Comparison of ENCODE assay signal across 8 cellular contexts in genomic region chr19:49118565-49119410, GRCh38. TPM values are rescaled to one million over a fixed set of nuclear protein-coding genes. Genes with fewer than 3 reads are reported as not detected.
A peak's percentile ranks its signal among the peaks of the same experiment; 100 is the strongest.
DNase-seq lines count a peak whose midpoint lies in the region; ATAC-seq and FAIRE-seq lines count a peak whose summit lies in the region.

A gene with protein sequence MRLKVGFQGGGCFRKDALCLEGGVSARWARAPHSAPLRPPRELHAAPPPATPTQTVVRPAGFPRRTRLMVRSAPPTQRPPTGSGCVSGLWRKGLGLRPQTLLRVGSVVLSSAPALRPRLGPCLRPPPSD (minus strand): TSS chr19:49119143. CDS start chr19:49119022, 121 bp downstream.

- peaks cover 17% of the 10 kb centered on the region for H3K27me3 Mint-ChIP-seq in activated T-helper 1 cell treated with anti-CD3 and anti-CD28 coated beads, Interleukin-12 subunit alpha, Interleukin-12 subunit beta, Interleukin-2, Interleukin-4 antibody, amounts not matched to agents 30 ng/mL and 10 ng/mL and 1 ng/mL, durations not matched to agents 14 hours and 24 hours and 36 hours (ENCODE audit: insufficient read depth)
- H3K27me3 Mint-ChIP-seq in naive thymus-derived CD8-positive, alpha-beta T cell: peaks cover 0 to 7% (median 0%) of the 10 kb centered on the region in 5 donors
- peaks cover 13 to 21% of the 10 kb centered on the region in 2 donors for H3K27me3 Mint-ChIP-seq in stimulated activated naive B cell treated with anti-CD40 and anti-IgM and Interleukin-4, amounts not matched to agents 10 μg/mL and 1 μg/mL and 100 μg/mL, for 72 hours

- H3K4me3 Mint-ChIP-seq in activated T-helper 1 cell treated with anti-CD3 and anti-CD28 coated beads, Interleukin-12 subunit alpha, Interleukin-12 subunit beta, Interleukin-2, Interleukin-4 antibody, amounts not matched to agents 30 ng/mL and 10 ng/mL and 1 ng/mL, durations not matched to agents 14 hours and 24 hours and 36 hours: peak within 1 kb of the TSS; percentile 86
- H3K4me3 Mint-ChIP-seq in naive thymus-derived CD8-positive, alpha-beta T cell: peak within 1 kb of the TSS; percentile 78 to 94 (median 90)
- H3K4me3 Mint-ChIP-seq in stimulated activated naive B cell treated with anti-CD40 and anti-IgM and Interleukin-4, amounts not matched to agents 10 μg/mL and 1 μg/mL and 100 μg/mL, for 72 hours: peak within 1 kb of the TSS; percentile 87 to 92

- no peaks in the 10 kb centered on the region for H3K9me3 ChIP-seq in KOPT-K1 (ENCODE audit: insufficient read depth, low read length, poor library complexity, severe bottlenecking)

- peaks cover 34% of the 10 kb centered on the region for H3K4me1 Mint-ChIP-seq in activated T-helper 1 cell treated with anti-CD3 and anti-CD28 coated beads, Interleukin-12 subunit alpha, Interleukin-12 subunit beta, Interleukin-2, Interleukin-4 antibody, amounts not matched to agents 30 ng/mL and 10 ng/mL and 1 ng/mL, durations not matched to agents 14 hours and 24 hours and 36 hours (ENCODE audit: low read depth)
- H3K4me1 Mint-ChIP-seq in naive thymus-derived CD8-positive, alpha-beta T cell: peaks cover 17 to 42% (median 40%) of the 10 kb centered on the region in 4 donors
- peaks cover 34 to 53% of the 10 kb centered on the region in 2 donors for H3K4me1 Mint-ChIP-seq in stimulated activated naive B cell treated with anti-CD40 and anti-IgM and Interleukin-4, amounts not matched to agents 10 μg/mL and 1 μg/mL and 100 μg/mL, for 72 hours

- H3K9me3 Mint-ChIP-seq in activated T-helper 1 cell treated with anti-CD3 and anti-CD28 coated beads, Interleukin-12 subunit alpha, Interleukin-12 subunit beta, Interleukin-2, Interleukin-4 antibody, amounts not matched to agents 30 ng/mL and 10 ng/mL and 1 ng/mL, durations not matched to agents 14 hours and 24 hours and 36 hours: no peaks in the 10 kb centered on the region
- H3K9me3 Mint-ChIP-seq in naive thymus-derived CD8-positive, alpha-beta T cell: no peaks in the 10 kb centered on the region
- H3K9me3 Mint-ChIP-seq in stimulated activated naive B cell treated with anti-CD40 and anti-IgM and Interleukin-4, amounts not matched to agents 10 μg/mL and 1 μg/mL and 100 μg/mL, for 72 hours: no peaks in the 10 kb centered on the region

- intact Hi-C loops in activated T-helper 1 cell treated with anti-CD3 and anti-CD28 coated beads, Interleukin-12 subunit alpha, Interleukin-12 subunit beta, Interleukin-2, Interleukin-4 antibody, amounts not matched to agents 30 ng/mL and 10 ng/mL and 1 ng/mL, durations not matched to agents 14 hours and 24 hours and 36 hours (cut with micrococcal nuclease): loop anchor here (1.0 to 10.0 kb wide), 9 partner anchors 10 to 484 kb away; partner anchors contain the start of genes DBP, GYS1, PPP1R15A and PRR12

- DNase-seq in Daoy (ENCODE audit: low read depth) (peak; percentile 97), RCC 7860 (ENCODE audit: low spot score) (peak; percentile 82), fibroblast of gingiva (ENCODE audit: low read depth) (peak; percentile 92)
- DNase-seq in activated T-helper 1 cell treated with anti-CD3 and anti-CD28 coated beads, Interleukin-12 subunit alpha, Interleukin-12 subunit beta, Interleukin-2, Interleukin-4 antibody, amounts not matched to agents 30 ng/mL and 10 ng/mL and 1 ng/mL, durations not matched to agents 14 hours and 24 hours and 36 hours (ENCODE audit: low spot score): peak; percentile 94
- peak; percentile 91 to 98 (median 96) for DNase-seq in naive thymus-derived CD8-positive, alpha-beta T cell
- peak; percentile 95 for DNase-seq in stimulated activated naive B cell treated with anti-CD40 and anti-IgM and Interleukin-4, amounts not matched to agents 10 μg/mL and 1 μg/mL and 100 μg/mL, for 72 hours

- peak; percentile 71 for ATAC-seq in GM21825 (IDR thresholded peaks at IDR 0.05; ENCODE audit: unreplicated experiment)
- ATAC-seq in naive thymus-derived CD8-positive, alpha-beta T cell: peak; percentile 72 to 78
- peak; percentile 80 to 84 for ATAC-seq in stimulated activated naive B cell treated with anti-CD40 and anti-IgM and Interleukin-4, amounts not matched to agents 10 μg/mL and 1 μg/mL and 100 μg/mL, for 72 hours (replicated peaks)

- H3K27ac ChIP-seq in KOPT-K1 (ENCODE audit: low read depth, low read length, poor library complexity, severe bottlenecking): peak within 1 kb of the TSS; percentile 71

- POLR2A ChIA-PET in naive thymus-derived CD8-positive, alpha-beta T cell (lab: Charles Lee): interaction anchor here (0.8 to 3.7 kb wide), 4 partner anchors 9 to 126 kb away, joined by 4 to 23 read pairs (median 6); partner anchors contain the start of genes GYS1 and RUVBL2

- H3K36me3 ChIP-seq in KOPT-K1 (ENCODE audit: insufficient read depth, low read length): no peaks in the 10 kb centered on the region

- H3K27ac Mint-ChIP-seq in activated T-helper 1 cell treated with anti-CD3 and anti-CD28 coated beads, Interleukin-12 subunit alpha, Interleukin-12 subunit beta, Interleukin-2, Interleukin-4 antibody, amounts not matched to agents 30 ng/mL and 10 ng/mL and 1 ng/mL, durations not matched to agents 14 hours and 24 hours and 36 hours: peak within 1 kb of the TSS; percentile 85
- peak within 1 kb of the TSS; percentile 87 to 97 (median 94) for H3K27ac Mint-ChIP-seq in naive thymus-derived CD8-positive, alpha-beta T cell
- peak within 1 kb of the TSS; percentile 95 for H3K27ac Mint-ChIP-seq in stimulated activated naive B cell treated with anti-CD40 and anti-IgM and Interleukin-4, amounts not matched to agents 10 μg/mL and 1 μg/mL and 100 μg/mL, for 72 hours

- FAIRE-seq in RCC 7860 (lab: Jason Lieb, UNC): peak; percentile 29

- no peaks in the 10 kb centered on the region for H3K36me3 Mint-ChIP-seq in activated T-helper 1 cell treated with anti-CD3 and anti-CD28 coated beads, Interleukin-12 subunit alpha, Interleukin-12 subunit beta, Interleukin-2, Interleukin-4 antibody, amounts not matched to agents 30 ng/mL and 10 ng/mL and 1 ng/mL, durations not matched to agents 14 hours and 24 hours and 36 hours (ENCODE audit: low read depth)
- no peaks in the 10 kb centered on the region for H3K36me3 Mint-ChIP-seq in naive thymus-derived CD8-positive, alpha-beta T cell
- peaks cover 9 to 13% of the 10 kb centered on the region in 2 donors for H3K36me3 Mint-ChIP-seq in stimulated activated naive B cell treated with anti-CD40 and anti-IgM and Interleukin-4, amounts not matched to agents 10 μg/mL and 1 μg/mL and 100 μg/mL, for 72 hours

RNA-seq across cellular contexts. Expression of the gene that starts here (rescaled TPM):
- total RNA-seq in Daoy (2014; rRNA removed; shearing (Covaris generic)): 2.3 and 2.6 TPM in 2 replicates
- total RNA-seq in activated T-helper 1 cell treated with anti-CD3 and anti-CD28 coated beads, Interleukin-12 subunit alpha, Interleukin-12 subunit beta, Interleukin-2, Interleukin-4 antibody, amounts not matched to agents 30 ng/mL and 10 ng/mL and 1 ng/mL, durations not matched to agents 14 hours and 24 hours and 36 hours: 2.6 and 2.9 TPM in 2 replicates
- 1 to 10 TPM; 1.6 TPM for total RNA-seq in naive thymus-derived CD8-positive, alpha-beta T cell
- 1 to 10 TPM; 3.0 to 7.0 (median 5.7) TPM for polyA plus RNA-seq in naive thymus-derived CD8-positive, alpha-beta T cell

Comparison
In these comparisons a context has a peak if more than half of its experiments do, and no peak if none do; other contexts are left out.
1. Peak in every context shown above with its lines: DNase-seq, ATAC-seq and H3K27ac ChIP-seq.